Comparison of ENCODE assay signal across 23 cellular contexts in the genomic region with DNA sequence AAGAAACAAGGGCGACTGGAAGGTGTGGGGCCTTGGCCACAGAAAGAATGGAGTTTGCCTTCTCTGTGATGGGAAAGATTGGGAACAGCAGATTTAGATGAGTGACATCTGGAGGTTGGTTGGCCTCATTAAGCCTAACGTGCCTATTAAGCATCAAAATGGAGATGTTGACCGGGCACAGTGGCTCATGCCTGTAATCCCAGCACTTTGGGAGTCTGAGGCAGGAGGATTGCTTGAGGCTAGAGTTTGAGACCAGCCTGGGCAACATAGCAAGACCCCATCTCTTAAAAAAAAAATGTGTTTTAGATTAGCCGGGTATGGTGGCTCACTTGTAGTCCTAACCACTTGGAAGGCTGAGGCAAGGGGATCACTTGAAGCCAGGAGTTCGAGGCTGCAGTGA.
DNase-seq lines count a peak whose midpoint lies in the region; ATAC-seq, FAIRE-seq and TF ChIP-seq lines count a peak whose summit lies in the region.
"Had no signal": no experiment of that assay in that cellular context is flagged by ENCODE, and none has a peak within 500 bp of the region (broad histone marks: within the 10 kb centered on the region; RNA-seq: fewer than 3 reads in every experiment).

No MANE protein-coding gene starts in this region.

- H4K20me1 ChIP-seq in DND-41 (ENCODE audit: insufficient read depth, low read length), result no peaks in the 10 kb centered on the region
- no peaks in the 10 kb centered on the region for H4K20me1 ChIP-seq in GM12878 (ENCODE audit: control insufficient read depth, insufficient read depth)

- POLR2A ChIA-PET in activated CD4-positive, alpha-beta memory T cell treated with anti-CD3 and anti-CD28 coated beads for 36 hours (lab: Charles Lee), result interaction anchor here (2.4 kb wide), 1 partner anchor 13 kb away, joined by 7 read pairs; no protein-coding TSS in a partner anchor
- POLR2A ChIA-PET in activated CD4-positive, alpha-beta memory T cell treated with anti-CD3 and anti-CD28 coated beads, Interleukin-2, amount 10 ng/mL, durations not matched to agents 7 days and 5 days (lab: Charles Lee), result no interaction called here
- POLR2A ChIA-PET in GM12878 (lab: Charles Lee), result no interaction called here
- POLR2A ChIA-PET in naive thymus-derived CD8-positive, alpha-beta T cell (lab: Charles Lee), result no interaction called here

- no peak for TF ChIP-seq CTCF in DND-41 (IDR thresholded peaks at IDR 0.05; ENCODE audit: borderline replicate concordance, extremely low read depth, low read length, poor library complexity, severe bottlenecking)
- TF ChIP-seq CTCF in GM12878 (IDR thresholded peaks at IDR 0.05 in 2 of 3, conservative IDR thresholded peaks at IDR 0.05 in 1 of 3; ENCODE audit: control insufficient read depth in 2 of 3, extremely low read depth in 1 of 3, insufficient read depth in 1 of 3, low read depth in 3 of 3, low read length in 3 of 3), result no peak
- TF ChIP-seq CTCF in sigmoid colon (IDR thresholded peaks at IDR 0.05), result no peak

- no peak for DNase-seq in activated CD4-positive, alpha-beta memory T cell treated with anti-CD3 and anti-CD28 coated beads for 36 hours
- DNase-seq in activated CD4-positive, alpha-beta memory T cell treated with anti-CD3 and anti-CD28 coated beads, Interleukin-2, amount 10 ng/mL, durations not matched to agents 7 days and 5 days, result no peak
- DNase-seq in DND-41 (no peak), GM12878 (ENCODE audit: low read depth, low spot score) (no peak), sigmoid colon (no peak), G401 (ENCODE audit: low spot score) (no peak), NCI-H2171 (lab: John Stamatoyannopoulos, UW) (no peak)
- no peak for DNase-seq in naive thymus-derived CD8-positive, alpha-beta T cell
- DNase-seq: activated CD4-positive, alpha-beta T cell treated with anti-CD3 and anti-CD28 coated beads, Interleukin-2, amount 10 ng/mL, durations not matched to agents 7 days and 5 days; BE2C; Caco-2; cortex of kidney; foreskin melanocyte; GF-D8; heart right ventricle; KBM-7; NCI-H1417 treated with DMSO at 0.1 percent for 48 hours had no signal

- peaks cover 64% of the 10 kb centered on the region for H3K4me1 Mint-ChIP-seq in activated CD4-positive, alpha-beta memory T cell treated with anti-CD3 and anti-CD28 coated beads for 36 hours (ENCODE audit: low read depth)
- H3K4me1 Mint-ChIP-seq in activated CD4-positive, alpha-beta memory T cell treated with anti-CD3 and anti-CD28 coated beads, Interleukin-2, amount 10 ng/mL, durations not matched to agents 7 days and 5 days, result peaks cover 41% of the 10 kb centered on the region
- H3K4me1 Mint-ChIP-seq in naive thymus-derived CD8-positive, alpha-beta T cell, result peaks cover 6 to 36% (median 16%) of the 10 kb centered on the region in 4 donors

- SMC1A ChIA-PET in GM12878 (lab: Charles Lee; ENCODE audit: uncharacterized antibody, unreplicated experiment), result interaction anchor here (1.3 to 4.8 kb wide), 4 partner anchors 9 to 62 kb away, joined by 5 to 17 read pairs (median 12); no protein-coding TSS in a partner anchor

- no TSS peak for BruUV-seq in GM12878 (replicated peaks; lab: Mats Ljungman, UMichigan)

- RAD21 ChIA-PET in GM12878 (lab: Charles Lee; ENCODE audit: unreplicated experiment), result interaction anchor here (0.9 to 2.9 kb wide), 4 partner anchors 12 to 161 kb away, joined by 3 to 10 read pairs (median 6); no protein-coding TSS in a partner anchor

- H3K36me3 ChIP-seq in DND-41 (ENCODE audit: insufficient read depth, low read length) (peaks cover 54% of the 10 kb centered on the region), GM12878 (ENCODE audit: control insufficient read depth in 2 of 2, insufficient read depth in 2 of 2, low read length in 1 of 2) (peaks cover 7 to 15% of the 10 kb centered on the region in 2 experiments), sigmoid colon (peaks cover 0 to 6% (median 0%) of the 10 kb centered on the region in 4 donors)
- H3K36me3 ChIP-seq: BE2C, cardiac muscle cell, thoracic aorta had no signal

- H3K27ac Mint-ChIP-seq in activated CD4-positive, alpha-beta memory T cell treated with anti-CD3 and anti-CD28 coated beads for 36 hours, result peak overlapping the region; percentile 87
- H3K27ac Mint-ChIP-seq in activated CD4-positive, alpha-beta memory T cell treated with anti-CD3 and anti-CD28 coated beads, Interleukin-2, amount 10 ng/mL, durations not matched to agents 7 days and 5 days, result no peak overlapping the region
- H3K27ac Mint-ChIP-seq in naive thymus-derived CD8-positive, alpha-beta T cell, result peak overlapping the region in 2 of 10 donors; percentile 11 to 83
- H3K27ac Mint-ChIP-seq: progenitor cell of endocrine pancreas had no signal

- H3K27ac ChIP-seq in DND-41 (ENCODE audit: low read length), result peak overlapping the region; percentile 44; the same call in 1 of the 2 replicates
- H3K27ac ChIP-seq in GM12878 (ENCODE audit: control insufficient read depth, insufficient read depth), result peak overlapping the region; percentile 83
- peak overlapping the region in 3 of 4 donors; percentile 57 to 66 (median 65) for H3K27ac ChIP-seq in sigmoid colon
- H3K27ac ChIP-seq: cardiac muscle cell, thoracic aorta had no signal

- CTCF ChIA-PET in activated CD4-positive, alpha-beta memory T cell treated with anti-CD3 and anti-CD28 coated beads for 36 hours (lab: Charles Lee), result interaction anchor here (1.0 kb wide), 1 partner anchor 50 kb away, joined by 3 read pairs; no protein-coding TSS in a partner anchor
- CTCF ChIA-PET in activated CD4-positive, alpha-beta memory T cell treated with anti-CD3 and anti-CD28 coated beads, Interleukin-2, amount 10 ng/mL, durations not matched to agents 7 days and 5 days (lab: Charles Lee), result no interaction called here
- CTCF ChIA-PET in GM12878 (lab: Yijun Ruan, JAX), result no interaction called here

- H3K4me3 ChIP-seq in DND-41 (ENCODE audit: low read depth in 1 of 2, low read length in 2 of 2), result no peak overlapping the region
- no peak overlapping the region for H3K4me3 ChIP-seq in GM12878
- H3K4me3 ChIP-seq in sigmoid colon, result no peak overlapping the region
- H3K4me3 ChIP-seq: cardiac muscle cell, heart right ventricle, thoracic aorta had no signal

- peak overlapping the region; percentile 49 for H3K4me3 Mint-ChIP-seq in activated CD4-positive, alpha-beta memory T cell treated with anti-CD3 and anti-CD28 coated beads for 36 hours
- no peak overlapping the region for H3K4me3 Mint-ChIP-seq in activated CD4-positive, alpha-beta memory T cell treated with anti-CD3 and anti-CD28 coated beads, Interleukin-2, amount 10 ng/mL, durations not matched to agents 7 days and 5 days
- H3K4me3 Mint-ChIP-seq in naive thymus-derived CD8-positive, alpha-beta T cell, result no peak overlapping the region
- H3K4me3 Mint-ChIP-seq: activated CD4-positive, alpha-beta T cell treated with anti-CD3 and anti-CD28 coated beads, Interleukin-2, amount 10 ng/mL, durations not matched to agents 7 days and 5 days had no signal

- H3K79me2 ChIP-seq in DND-41 (ENCODE audit: insufficient read depth, low read length) (peaks cover 82% of the 10 kb centered on the region), GM12878 (ENCODE audit: control insufficient read depth, insufficient read depth, low read length) (peaks cover 52% of the 10 kb centered on the region)

- peaks cover 25% of the 10 kb centered on the region for H3K36me3 Mint-ChIP-seq in activated CD4-positive, alpha-beta memory T cell treated with anti-CD3 and anti-CD28 coated beads for 36 hours
- peaks cover 21% of the 10 kb centered on the region for H3K36me3 Mint-ChIP-seq in activated CD4-positive, alpha-beta memory T cell treated with anti-CD3 and anti-CD28 coated beads, Interleukin-2, amount 10 ng/mL, durations not matched to agents 7 days and 5 days (ENCODE audit: low read depth)
- H3K36me3 Mint-ChIP-seq in naive thymus-derived CD8-positive, alpha-beta T cell, result peaks cover 2 to 12% (median 4%) of the 10 kb centered on the region in 3 donors

- intact Hi-C loops in activated CD4-positive, alpha-beta memory T cell treated with anti-CD3 and anti-CD28 coated beads for 36 hours (cut with micrococcal nuclease), result loop anchor here (5.0 kb wide), 1 partner anchor 174 kb away; a partner anchor contains a TSS
- intact Hi-C loops in GM12878 (cut with micrococcal nuclease; ENCODE audit: unreplicated experiment), result no loop called here
- intact Hi-C loops in sigmoid colon (cut with DNase I), result no loop called here

- no peak overlapping the region for H2AFZ ChIP-seq in DND-41 (ENCODE audit: low read depth, low read length)
- no peak overlapping the region for H2AFZ ChIP-seq in GM12878 (ENCODE audit: control insufficient read depth, low read depth, low read length)

- TF ChIP-seq POLR2A in GM12878 (IDR thresholded peaks at IDR 0.05; ENCODE audit: low read depth, low read length) (no peak), sigmoid colon (IDR thresholded peaks at IDR 0.05) (no peak)

- H3K9me3 ChIP-seq in DND-41 (ENCODE audit: insufficient read depth, low read length, severe bottlenecking) (no peaks in the 10 kb centered on the region), GM12878 (replicated peaks; ENCODE audit: control insufficient read depth, insufficient read depth, low read length) (no peaks in the 10 kb centered on the region; the same call in 2 of the 3 replicates), sigmoid colon (no peaks in the 10 kb centered on the region)
- H3K9me3 ChIP-seq: BE2C, Caco-2, heart right ventricle, thoracic aorta had no signal

- WGBS in GM12878 (ENCODE audit: insufficient coverage, insufficient replicate concordance, low lambda C conversion rate, missing lambda C conversion rate), result 96% methylated on average over 5 of the region's 5 CpGs
- 87 to 90% methylated on average over 5 of the region's 5 CpGs for WGBS in sigmoid colon, 2 donors

- no peaks in the 10 kb centered on the region for H3K27me3 Mint-ChIP-seq in activated CD4-positive, alpha-beta memory T cell treated with anti-CD3 and anti-CD28 coated beads for 36 hours
- H3K27me3 Mint-ChIP-seq in activated CD4-positive, alpha-beta memory T cell treated with anti-CD3 and anti-CD28 coated beads, Interleukin-2, amount 10 ng/mL, durations not matched to agents 7 days and 5 days, result no peaks in the 10 kb centered on the region
- no peaks in the 10 kb centered on the region for H3K27me3 Mint-ChIP-seq in naive thymus-derived CD8-positive, alpha-beta T cell
- H3K27me3 Mint-ChIP-seq: activated CD4-positive, alpha-beta T cell treated with anti-CD3 and anti-CD28 coated beads, Interleukin-2, amount 10 ng/mL, durations not matched to agents 7 days and 5 days; progenitor cell of endocrine pancreas had no signal

- H3K4me1 ChIP-seq in DND-41 (ENCODE audit: insufficient read depth, low read length) (peaks cover 47% of the 10 kb centered on the region), GM12878 (ENCODE audit: control insufficient read depth, insufficient read depth, low read length) (peaks cover 42% of the 10 kb centered on the region), sigmoid colon (peaks cover 0 to 55% (median 32%) of the 10 kb centered on the region in 4 donors)
- H3K4me1 ChIP-seq: BE2C, Caco-2 had no signal

- FAIRE-seq in GM12878 (lab: Jason Lieb, UNC), result no peak
- FAIRE-seq: A204.1 had no signal

- H3K27me3 ChIP-seq in DND-41 (ENCODE audit: insufficient read depth, low read length, poor library complexity) (no peaks in the 10 kb centered on the region), GM12878 (replicated peaks in 1 of 2; ENCODE audit: control insufficient read depth in 2 of 2, insufficient read depth in 2 of 2, low read length in 1 of 2) (no peaks in the 10 kb centered on the region), sigmoid colon (no peaks in the 10 kb centered on the region)
- H3K27me3 ChIP-seq: BE2C, cardiac muscle cell, heart right ventricle had no signal

- H3K9ac ChIP-seq in DND-41 (ENCODE audit: low read depth, low read length), result no peak overlapping the region
- no peak overlapping the region for H3K9ac ChIP-seq in GM12878 (ENCODE audit: control insufficient read depth, insufficient read depth, low read length)

- H3K4me2 ChIP-seq in DND-41 (ENCODE audit: insufficient read depth, low read length) (no peak overlapping the region), GM12878 (ENCODE audit: control insufficient read depth, insufficient read depth) (peak overlapping the region; percentile 82)

- TF ChIP-seq RAD21 in GM12878 (IDR thresholded peaks at IDR 0.05; ENCODE audit: insufficient read depth, low read depth, low read length), result no peak

- H3K9me3 Mint-ChIP-seq in activated CD4-positive, alpha-beta memory T cell treated with anti-CD3 and anti-CD28 coated beads for 36 hours, result no peaks in the 10 kb centered on the region
- H3K9me3 Mint-ChIP-seq in activated CD4-positive, alpha-beta memory T cell treated with anti-CD3 and anti-CD28 coated beads, Interleukin-2, amount 10 ng/mL, durations not matched to agents 7 days and 5 days, result no peaks in the 10 kb centered on the region
- no peaks in the 10 kb centered on the region for H3K9me3 Mint-ChIP-seq in naive thymus-derived CD8-positive, alpha-beta T cell
- H3K9me3 Mint-ChIP-seq: activated CD4-positive, alpha-beta T cell treated with anti-CD3 and anti-CD28 coated beads, Interleukin-2, amount 10 ng/mL, durations not matched to agents 7 days and 5 days had no signal

- TF ChIP-seq EP300 in GM12878 (IDR thresholded peaks at IDR 0.05; ENCODE audit: borderline replicate concordance in 1 of 2, control insufficient read depth in 1 of 2, low read depth in 2 of 2, low read length in 2 of 2), result no peak
- no peak for TF ChIP-seq EP300 in sigmoid colon (IDR thresholded peaks at IDR 0.05)

- no peak for ATAC-seq in DND-41 (ENCODE audit: insufficient read depth, low read depth)
- ATAC-seq in GM12878, result no peak
- ATAC-seq in naive thymus-derived CD8-positive, alpha-beta T cell, result no peak
- ATAC-seq: esophagus mucosa, HCT116 had no signal

- in situ Hi-C loops in GM12878 (cut with MboI) (no loop called here), G401 (cut with HindIII; ENCODE audit: low sequenced_read_pairs) (no loop called here)
